ENCODE assay signal across 14 cellular contexts in genomic region chr3:31009881-31010280, GRCh38.
DNase-seq lines count a peak whose midpoint lies in the region; ATAC-seq, FAIRE-seq and TF ChIP-seq lines count a peak whose summit lies in the region.
"Had no signal": no experiment of that assay in that cellular context is flagged by ENCODE, and none has a peak within 500 bp of the region (broad histone marks: within the 10 kb centered on the region; RNA-seq: fewer than 3 reads in every experiment).

No MANE protein-coding gene starts in this region.

- no peaks in the 10 kb centered on the region for H4K20me1 ChIP-seq in endothelial cell of umbilical vein (replicated peaks; ENCODE audit: control insufficient read depth, extremely low read depth, insufficient read depth, low read length)

- no peaks in the 10 kb centered on the region for H3K27me3 Mint-ChIP-seq in stimulated activated naive B cell treated with anti-CD40 and anti-IgM and Interleukin-4, amounts not matched to agents 10 μg/mL and 1 μg/mL and 100 μg/mL, for 72 hours
- H3K27me3 Mint-ChIP-seq: activated CD4-positive, alpha-beta T cell treated with anti-CD3 and anti-CD28 coated beads, Interleukin-2, amount 10 ng/mL, durations not matched to agents 7 days and 5 days; CD4-positive, CD25-positive, alpha-beta regulatory T cell had no signal

- H2AFZ ChIP-seq in endothelial cell of umbilical vein (ENCODE audit: low read depth, low read length) (no peak overlapping the region), parathyroid adenoma (peak overlapping the region; percentile 47)

- H3K4me3 Mint-ChIP-seq in stimulated activated naive B cell treated with anti-CD40 and anti-IgM and Interleukin-4, amounts not matched to agents 10 μg/mL and 1 μg/mL and 100 μg/mL, for 72 hours: no peak overlapping the region
- H3K4me3 Mint-ChIP-seq: activated CD4-positive, alpha-beta T cell treated with anti-CD3 and anti-CD28 coated beads, Interleukin-2, amount 10 ng/mL, durations not matched to agents 7 days and 5 days; activated T-cell treated with anti-CD3 and anti-CD28 coated beads, Interleukin-2, amount 50 U/mL, for 72 hours; CD4-positive, CD25-positive, alpha-beta regulatory T cell; T-helper 2 cell treated with Interferon-gamma antibody and Interleukin-4, amounts not matched to agents 5 μg/mL and 100 μg/mL, for 36 hours had no signal

- no peaks in the 10 kb centered on the region for H3K36me3 Mint-ChIP-seq in stimulated activated naive B cell treated with anti-CD40 and anti-IgM and Interleukin-4, amounts not matched to agents 10 μg/mL and 1 μg/mL and 100 μg/mL, for 72 hours
- H3K36me3 Mint-ChIP-seq: CD4-positive, CD25-positive, alpha-beta regulatory T cell had no signal

- H3K9me3 ChIP-seq in endothelial cell of umbilical vein (replicated peaks; ENCODE audit: control insufficient read depth, insufficient read depth, low read length): no peaks in the 10 kb centered on the region
- no peaks in the 10 kb centered on the region for H3K9me3 ChIP-seq in parathyroid adenoma (ENCODE audit: control insufficient read depth, low read length)

- H3K79me2 ChIP-seq in endothelial cell of umbilical vein (ENCODE audit: control insufficient read depth, insufficient read depth, low read length): no peaks in the 10 kb centered on the region
- no peaks in the 10 kb centered on the region for H3K79me2 ChIP-seq in parathyroid adenoma

- no peak for ATAC-seq in HG02763 (IDR thresholded peaks at IDR 0.05; ENCODE audit: unreplicated experiment)
- no peak for ATAC-seq in stimulated activated naive B cell treated with anti-CD40 and anti-IgM and Interleukin-4, amounts not matched to agents 10 μg/mL and 1 μg/mL and 100 μg/mL, for 72 hours (replicated peaks)
- ATAC-seq: activated T-cell treated with anti-CD3 and anti-CD28 coated beads, Interleukin-2, amount 50 U/mL, for 72 hours had no signal

- no peak overlapping the region for H3K4me2 ChIP-seq in endothelial cell of umbilical vein (ENCODE audit: insufficient read depth, low read length)
- H3K4me2 ChIP-seq in parathyroid adenoma (ENCODE audit: low read length): no peak overlapping the region

- no peaks in the 10 kb centered on the region for H3K27me3 ChIP-seq in endothelial cell of umbilical vein (ENCODE audit: control insufficient read depth in 2 of 2, insufficient read depth in 2 of 2, low read length in 2 of 2)
- no peaks in the 10 kb centered on the region for H3K27me3 ChIP-seq in parathyroid adenoma (ENCODE audit: control insufficient read depth, insufficient read depth, low read length)

- DNase-seq in NCI-H2171 treated with DMSO at 0.1 percent for 48 hours (lab: John Stamatoyannopoulos, UW) (peak; percentile 42), NCI-H2171 (lab: John Stamatoyannopoulos, UW) (no peak), NCI-H748 treated with DMSO at 0.1 percent for 48 hours (lab: John Stamatoyannopoulos, UW) (peak; percentile 47), endothelial cell of umbilical vein (ENCODE audit: low read depth, low spot score) (no peak), GM13976 (ENCODE audit: low spot score) (no peak)
- DNase-seq in stimulated activated naive B cell treated with anti-CD40 and anti-IgM and Interleukin-4, amounts not matched to agents 10 μg/mL and 1 μg/mL and 100 μg/mL, for 72 hours: no peak
- DNase-seq: activated CD4-positive, alpha-beta T cell treated with anti-CD3 and anti-CD28 coated beads, Interleukin-2, amount 10 ng/mL, durations not matched to agents 7 days and 5 days; activated T-cell treated with anti-CD3 and anti-CD28 coated beads, Interleukin-2, amount 50 U/mL, for 72 hours; CD4-positive, CD25-positive, alpha-beta regulatory T cell; GF-D8; RPMI8226 had no signal

- no peaks in the 10 kb centered on the region for H3K9me1 ChIP-seq in endothelial cell of umbilical vein (replicated peaks; ENCODE audit: control insufficient read depth, extremely low read depth, insufficient read depth, low read length)

- CTCF ChIA-PET in endothelial cell of umbilical vein (lab: Charles Lee): interaction anchor here (1.1 to 1.7 kb wide), 2 partner anchors 40 to 123 kb away, joined by 4 to 5 read pairs; no protein-coding TSS in a partner anchor

- no peaks in the 10 kb centered on the region for H3K9me3 Mint-ChIP-seq in stimulated activated naive B cell treated with anti-CD40 and anti-IgM and Interleukin-4, amounts not matched to agents 10 μg/mL and 1 μg/mL and 100 μg/mL, for 72 hours

- no peak for TF ChIP-seq CTCF in endothelial cell of umbilical vein (IDR thresholded peaks at IDR 0.05; ENCODE audit: extremely low read depth in 1 of 2, insufficient read depth in 1 of 2, low read depth in 1 of 2, low read length in 2 of 2)
- TF ChIP-seq CTCF in parathyroid adenoma (IDR thresholded peaks at IDR 0.05): no peak
- no peak for TF ChIP-seq CTCF in GM13976 (IDR thresholded peaks at IDR 0.05; ENCODE audit: borderline replicate concordance, control extremely low read depth, extremely low read depth, insufficient read depth, missing control alignments)

- peak overlapping the region; percentile 70 for H3K27ac ChIP-seq in endothelial cell of umbilical vein (ENCODE audit: insufficient read depth, low read depth, low read length)
- no peak overlapping the region for H3K27ac ChIP-seq in parathyroid adenoma

- no peak for FAIRE-seq in endothelial cell of umbilical vein (lab: Jason Lieb, UNC)

- no peak for TF ChIP-seq POLR2A in endothelial cell of umbilical vein (IDR thresholded peaks at IDR 0.05; ENCODE audit: low read depth, low read length)

- BruUV-seq in endothelial cell of umbilical vein (replicated peaks; lab: Mats Ljungman, UMichigan): TSS peak; percentile 24

- no peak overlapping the region for H3K4me3 ChIP-seq in endothelial cell of umbilical vein (replicated peaks in 1 of 3; ENCODE audit: insufficient read depth in 1 of 3, low read depth in 1 of 3, low read length in 3 of 3)
- no peak overlapping the region for H3K4me3 ChIP-seq in parathyroid adenoma (ENCODE audit: low read depth, low read length)

- in situ Hi-C loops in GM13976 (cut with MboI; ENCODE audit: low sequenced_read_pairs, unreplicated experiment): no loop called here

- dilution Hi-C loops in endothelial cell of umbilical vein (cut with MboI; ENCODE audit: extremely low pct_ligation_motif_present, low sequenced_read_pairs): no loop called here

- H3K9ac ChIP-seq in endothelial cell of umbilical vein (replicated peaks; ENCODE audit: extremely low read depth, insufficient read depth, low read length) (peak overlapping the region; percentile 31), parathyroid adenoma (no peak overlapping the region)

- peaks cover 44% of the 10 kb centered on the region for H3K4me1 ChIP-seq in endothelial cell of umbilical vein (ENCODE audit: control insufficient read depth, extremely low read depth, insufficient read depth, low read length)
- peaks cover 5% of the 10 kb centered on the region for H3K4me1 ChIP-seq in parathyroid adenoma

- POLR2A ChIA-PET in endothelial cell of umbilical vein (lab: Charles Lee): interaction anchor here (0.9 kb wide), 1 partner anchor 67 kb away, joined by 3 read pairs; no protein-coding TSS in a partner anchor

- intact Hi-C loops in endothelial cell of umbilical vein (cut with micrococcal nuclease): loop anchor here (1.0 to 2.0 kb wide), 2 partner anchors 67 to 83 kb away; no protein-coding TSS in a partner anchor

- no peaks in the 10 kb centered on the region for H3K4me1 Mint-ChIP-seq in stimulated activated naive B cell treated with anti-CD40 and anti-IgM and Interleukin-4, amounts not matched to agents 10 μg/mL and 1 μg/mL and 100 μg/mL, for 72 hours
- H3K4me1 Mint-ChIP-seq: CD4-positive, CD25-positive, alpha-beta regulatory T cell had no signal

- H3K36me3 ChIP-seq in endothelial cell of umbilical vein (ENCODE audit: control insufficient read depth in 2 of 2, extremely low read depth in 1 of 2, insufficient read depth in 2 of 2, low read length in 2 of 2): no peaks in the 10 kb centered on the region
- H3K36me3 ChIP-seq in parathyroid adenoma (ENCODE audit: control insufficient read depth, insufficient read depth, low read length): no peaks in the 10 kb centered on the region

- H3K27ac Mint-ChIP-seq in stimulated activated naive B cell treated with anti-CD40 and anti-IgM and Interleukin-4, amounts not matched to agents 10 μg/mL and 1 μg/mL and 100 μg/mL, for 72 hours: no peak overlapping the region
- H3K27ac Mint-ChIP-seq: activated CD4-positive, alpha-beta T cell treated with anti-CD3 and anti-CD28 coated beads, Interleukin-2, amount 10 ng/mL, durations not matched to agents 7 days and 5 days; activated T-cell treated with anti-CD3 and anti-CD28 coated beads, Interleukin-2, amount 50 U/mL, for 72 hours; CD4-positive, CD25-positive, alpha-beta regulatory T cell; T-helper 2 cell treated with Interferon-gamma antibody and Interleukin-4, amounts not matched to agents 5 μg/mL and 100 μg/mL, for 36 hours had no signal

TF ChIP-seq in endothelial cell of umbilical vein, 7 proteins besides CTCF, POLR2A, EP300 and RAD21:
- no peak for TF ChIP-seq FOS (IDR thresholded peaks at IDR 0.05; ENCODE audit: borderline replicate concordance, insufficient read depth, low read length)
- TF ChIP-seq EZH2 (IDR thresholded peaks at IDR 0.05; ENCODE audit: borderline replicate concordance, low read depth, low read length, severe bottlenecking): no peak
- no peak for TF ChIP-seq GATA2 (IDR thresholded peaks at IDR 0.05; ENCODE audit: insufficient read depth, insufficient read length, low read depth, low read length)
- TF ChIP-seq POLR2AphosphoS5 (IDR thresholded peaks at IDR 0.05; ENCODE audit: insufficient read depth, low read depth, low read length): no peak
- no peak for TF ChIP-seq MAX (IDR thresholded peaks at IDR 0.05; ENCODE audit: insufficient read depth, insufficient read length)
- TF ChIP-seq MYC (IDR thresholded peaks at IDR 0.05; ENCODE audit: low read depth, low read length): no peak
- no peak for TF ChIP-seq JUN (IDR thresholded peaks at IDR 0.05; ENCODE audit: borderline replicate concordance, insufficient read depth, insufficient read length, low read depth)

Comparison
In these comparisons a context has a peak if more than half of its experiments do, and no peak if none do; other contexts are left out.
1. DNase-seq: peak in NCI-H2171 treated with DMSO at 0.1 percent for 48 hours (single experiment) and NCI-H748 treated with DMSO at 0.1 percent for 48 hours (single experiment); none in NCI-H2171 (single experiment), endothelial cell of umbilical vein (single experiment), GM13976 (single experiment) and stimulated activated naive B cell treated with anti-CD40 and anti-IgM and Interleukin-4, amounts not matched to agents 10 μg/mL and 1 μg/mL and 100 μg/mL, for 72 hours (single experiment).